9 cellular contexts compared by ENCODE assay signal in genomic region chr6:132937466-132937906, GRCh38.
DNase-seq lines count a peak whose midpoint lies in the region; ATAC-seq and TF ChIP-seq lines count a peak whose summit lies in the region.
"Had no signal": no experiment of that assay in that cellular context is flagged by ENCODE, and none has a peak within 500 bp of the region (broad histone marks: within the 10 kb centered on the region; RNA-seq: fewer than 3 reads in every experiment).

No MANE protein-coding gene starts in this region.

- H3K4me2 ChIP-seq in PC-3 (ENCODE audit: low read length) (peak overlapping the region; percentile 61), neural progenitor cell (no peak overlapping the region)

- peak; percentile 59 for DNase-seq in Daoy (ENCODE audit: low read depth)
- peak; percentile 28 for DNase-seq in Jurkat, Clone E6-1 (ENCODE audit: low read depth, low spot score)
- peak; percentile 83 for DNase-seq in PC-3
- peak; percentile 77 for DNase-seq in neural progenitor cell (ENCODE audit: low spot score)

- intact Hi-C loops in PC-3 (cut with micrococcal nuclease) = loop anchor here (1.0 to 10.0 kb wide), 3 partner anchors 24 to 615 kb away; no protein-coding TSS in a partner anchor

- H2AFZ ChIP-seq in PC-3 (ENCODE audit: low read length) (peak overlapping the region; percentile 83), neural progenitor cell (replicated peaks) (no peak overlapping the region)

- CTCF ChIA-PET in PC-3 (lab: Charles Lee) = interaction anchor here (0.6 to 1.2 kb wide), 7 partner anchors 15 to 615 kb away, joined by 3 to 9 read pairs (median 5); no protein-coding TSS in a partner anchor

- peaks cover 35% of the 10 kb centered on the region for H3K4me1 Mint-ChIP-seq in neural progenitor cell

- no peaks in the 10 kb centered on the region for H3F3A ChIP-seq in PC-3 (ENCODE audit: low read length, unreplicated experiment)
- H3F3A ChIP-seq in neural progenitor cell (ENCODE audit: low read depth) = peaks cover 8% of the 10 kb centered on the region

- POLR2A ChIA-PET in PC-3 (lab: Charles Lee; ENCODE audit: unreplicated experiment) = no interaction called here

- TF ChIP-seq CTCF in PC-3 (conservative IDR thresholded peaks at IDR 0.05; ENCODE audit: low read depth, low read length) = peak; percentile 75
- peak; percentile 73 for TF ChIP-seq CTCF in neural progenitor cell (IDR thresholded peaks at IDR 0.05)

- H3K4me1 ChIP-seq in PC-3 (ENCODE audit: insufficient read depth, low read length) = peaks cover 9% of the 10 kb centered on the region
- H3K4me1 ChIP-seq in endocrine pancreas (ENCODE audit: control insufficient read depth, insufficient read depth, low read length) = no peaks in the 10 kb centered on the region
- H3K4me1 ChIP-seq in neural progenitor cell = peaks cover 22% of the 10 kb centered on the region

- H3K79me2 ChIP-seq in PC-3 (ENCODE audit: low read length) = no peaks in the 10 kb centered on the region
- H3K79me2 ChIP-seq in neural progenitor cell (ENCODE audit: low read depth) = no peaks in the 10 kb centered on the region

- peaks cover 7% of the 10 kb centered on the region for H3K27me3 Mint-ChIP-seq in neural progenitor cell (ENCODE audit: insufficient read depth, low read depth)

- no peak overlapping the region for H3K27ac Mint-ChIP-seq in neural progenitor cell

- no peaks in the 10 kb centered on the region for H3K36me3 Mint-ChIP-seq in neural progenitor cell

- H4K20me1 ChIP-seq in PC-3 (ENCODE audit: low read length) (no peaks in the 10 kb centered on the region), neural progenitor cell (ENCODE audit: low read depth) (no peaks in the 10 kb centered on the region)

- H3K36me3 ChIP-seq in PC-3 (ENCODE audit: low read depth, low read length) (no peaks in the 10 kb centered on the region), endocrine pancreas (ENCODE audit: control insufficient read depth, insufficient read depth, low read length) (no peaks in the 10 kb centered on the region), neural progenitor cell (no peaks in the 10 kb centered on the region)
- H3K36me3 ChIP-seq: neutrophil had no signal

- H3K4me3 Mint-ChIP-seq in neural progenitor cell = no peak overlapping the region

- H3K9me3 ChIP-seq in PC-3 (ENCODE audit: low read length) (no peaks in the 10 kb centered on the region), endocrine pancreas (ENCODE audit: control insufficient read depth, low read length) (no peaks in the 10 kb centered on the region), neural progenitor cell (ENCODE audit: low read depth) (no peaks in the 10 kb centered on the region)
- H3K9me3 ChIP-seq: neutrophil had no signal

- H3K27me3 ChIP-seq in PC-3 (ENCODE audit: low read length) (no peaks in the 10 kb centered on the region), endocrine pancreas (ENCODE audit: control insufficient read depth, insufficient read depth, low read length) (no peaks in the 10 kb centered on the region), neural progenitor cell (no peaks in the 10 kb centered on the region)
- H3K27me3 ChIP-seq: neutrophil had no signal

- H3K9ac ChIP-seq in PC-3 (ENCODE audit: low read length) (no peak overlapping the region; the same call in 1 of the 2 replicates), endocrine pancreas (ENCODE audit: control insufficient read depth, insufficient read depth, low read length) (peak overlapping the region; percentile 41), neural progenitor cell (no peak overlapping the region)

- no peaks in the 10 kb centered on the region for H3K9me3 Mint-ChIP-seq in neural progenitor cell

- H3K27ac ChIP-seq in PC-3 (ENCODE audit: low read length) = no peak overlapping the region
- H3K27ac ChIP-seq in neural progenitor cell = no peak overlapping the region
- H3K27ac ChIP-seq: neutrophil had no signal

- H3K9me2 ChIP-seq in PC-3 (replicated peaks; ENCODE audit: low read length) = no peaks in the 10 kb centered on the region

- H3K4me3 ChIP-seq in Jurkat, Clone E6-1 (ENCODE audit: low read length) = no peak overlapping the region
- no peak overlapping the region for H3K4me3 ChIP-seq in PC-3 (ENCODE audit: low read length)
- peak overlapping the region; percentile 64 for H3K4me3 ChIP-seq in endocrine pancreas (ENCODE audit: control insufficient read depth, insufficient read depth, low read length)
- no peak overlapping the region for H3K4me3 ChIP-seq in neural progenitor cell

- ATAC-seq in PC-3 = peak; percentile 68
- no peak for ATAC-seq in HG03175 (IDR thresholded peaks at IDR 0.05; ENCODE audit: unreplicated experiment)
- no peak for ATAC-seq in HG02588 (IDR thresholded peaks at IDR 0.05; ENCODE audit: unreplicated experiment)
- no peak for ATAC-seq in HG02623 (IDR thresholded peaks at IDR 0.05; ENCODE audit: unreplicated experiment)

- no TSS peak for BruUV-seq in PC-3 (replicated peaks; lab: Mats Ljungman, UMichigan)

Comparison
In these comparisons a context has a peak if more than half of its experiments do, and no peak if none do; other contexts are left out.
1. DNase-seq: peak in every context shown above with its lines; median percentile 83 in PC-3; 77 in neural progenitor cell; 59 in Daoy; 28 in Jurkat, Clone E6-1.